ENCODE assay signal across 10 cellular contexts in genomic region chr17:57557793-57558681, GRCh38.
DNase-seq lines count a peak whose midpoint lies in the region; ATAC-seq and TF ChIP-seq lines count a peak whose summit lies in the region.
"Had no signal": no experiment of that assay in that cellular context is flagged by ENCODE, and none has a peak within 500 bp of the region (broad histone marks: within the 10 kb centered on the region; RNA-seq: fewer than 3 reads in every experiment).

No MANE protein-coding gene starts in this region.

- TF ChIP-seq POLR2A in NB4 (IDR thresholded peaks at IDR 0.05; ENCODE audit: extremely low read depth, insufficient read length), result no peak

- H3K4me3 ChIP-seq in NB4 (ENCODE audit: low read depth, low read length) (no peak overlapping the region), mammary epithelial cell (replicated peaks in 1 of 3; ENCODE audit: insufficient read depth in 1 of 3, low read depth in 2 of 3, low read length in 3 of 3) (no peak overlapping the region), neural progenitor cell (no peak overlapping the region)

- H3K9ac ChIP-seq in mammary epithelial cell (ENCODE audit: insufficient read depth, low read length) (no peak overlapping the region), neural progenitor cell (no peak overlapping the region)

- dilution Hi-C loops in mammary epithelial cell (cut with HindIII; ENCODE audit: low sequenced_read_pairs), result no loop called here

- H2AFZ ChIP-seq in mammary epithelial cell (ENCODE audit: low read depth, low read length) (no peak overlapping the region), neural progenitor cell (replicated peaks) (no peak overlapping the region)

- H3K27me3 ChIP-seq in mammary epithelial cell (ENCODE audit: insufficient read depth, low read length) (no peaks in the 10 kb centered on the region), neural progenitor cell (no peaks in the 10 kb centered on the region)
- H3K27me3 ChIP-seq: tibial artery had no signal

- 57% methylated on average over 20 of the region's 22 CpGs for WGBS in mammary epithelial cell (ENCODE audit: low coverage, missing lambda C conversion rate)

- no peak for TF ChIP-seq CTCF in NB4 (IDR thresholded peaks at IDR 0.05; ENCODE audit: low read depth, low read length)
- TF ChIP-seq CTCF in mammary epithelial cell (conservative IDR thresholded peaks at IDR 0.05 in 1 of 2, IDR thresholded peaks at IDR 0.05 in 1 of 2; ENCODE audit: extremely low read depth in 1 of 2, insufficient read depth in 1 of 2, low read depth in 1 of 2, low read length in 2 of 2), result no peak
- TF ChIP-seq CTCF in neural progenitor cell (IDR thresholded peaks at IDR 0.05), result no peak

- H3K4me3 Mint-ChIP-seq in neural progenitor cell, result no peak overlapping the region

- peak overlapping the region; percentile 83 for H3K27ac Mint-ChIP-seq in neural progenitor cell

- peaks cover 23% of the 10 kb centered on the region for H3F3A ChIP-seq in neural progenitor cell (ENCODE audit: low read depth)

- H3K9me3 Mint-ChIP-seq in neural progenitor cell, result no peaks in the 10 kb centered on the region

- H3K79me2 ChIP-seq in mammary epithelial cell (ENCODE audit: insufficient read depth, low read length), result no peaks in the 10 kb centered on the region
- peaks cover 32% of the 10 kb centered on the region for H3K79me2 ChIP-seq in neural progenitor cell (ENCODE audit: low read depth)

- peaks cover 24% of the 10 kb centered on the region for H3K36me3 Mint-ChIP-seq in neural progenitor cell

- H3K27me3 Mint-ChIP-seq in neural progenitor cell (ENCODE audit: insufficient read depth, low read depth), result peaks cover 9% of the 10 kb centered on the region

- intact Hi-C loops in mammary epithelial cell (cut with micrococcal nuclease), result loop anchor here (1.0 kb wide), 1 partner anchor 301 kb away; no protein-coding TSS in a partner anchor

- no TSS peak for BruUV-seq in mammary epithelial cell (replicated peaks; lab: Mats Ljungman, UMichigan)

- H4K20me1 ChIP-seq in mammary epithelial cell (ENCODE audit: insufficient read depth, low read length), result no peaks in the 10 kb centered on the region
- H4K20me1 ChIP-seq in neural progenitor cell (ENCODE audit: low read depth), result peaks cover 55% of the 10 kb centered on the region

- peaks cover 87% of the 10 kb centered on the region for H3K4me1 Mint-ChIP-seq in neural progenitor cell

- ATAC-seq in GM18517 (IDR thresholded peaks at IDR 0.05; ENCODE audit: unreplicated experiment) (no peak), GM21576 (IDR thresholded peaks at IDR 0.05; ENCODE audit: unreplicated experiment) (no peak), HG02981 (IDR thresholded peaks at IDR 0.05; ENCODE audit: unreplicated experiment) (no peak), GM19463 (IDR thresholded peaks at IDR 0.05; ENCODE audit: unreplicated experiment) (no peak)

- H3K27ac ChIP-seq in mammary epithelial cell (ENCODE audit: insufficient read depth, low read depth, low read length), result no peak overlapping the region
- H3K27ac ChIP-seq in neural progenitor cell, result no peak overlapping the region
- H3K27ac ChIP-seq: HL-60, tibial artery had no signal

- H3K4me1 ChIP-seq in mammary epithelial cell (ENCODE audit: insufficient read depth, low read length), result peaks cover 12% of the 10 kb centered on the region
- peaks cover 44% of the 10 kb centered on the region for H3K4me1 ChIP-seq in neural progenitor cell

- H3K4me2 ChIP-seq in mammary epithelial cell (ENCODE audit: insufficient read depth, low read depth, low read length) (peak overlapping the region; percentile 21), neural progenitor cell (no peak overlapping the region)

- no peaks in the 10 kb centered on the region for H3K9me3 ChIP-seq in mammary epithelial cell (replicated peaks; ENCODE audit: insufficient read depth, low read length)
- H3K9me3 ChIP-seq in neural progenitor cell (ENCODE audit: low read depth), result no peaks in the 10 kb centered on the region
- H3K9me3 ChIP-seq: tibial artery had no signal

- H3K36me3 ChIP-seq in mammary epithelial cell (ENCODE audit: insufficient read depth, low read length) (no peaks in the 10 kb centered on the region), neural progenitor cell (no peaks in the 10 kb centered on the region)
- H3K36me3 ChIP-seq: tibial artery had no signal

- CTCF ChIA-PET in mammary epithelial cell (lab: Charles Lee; ENCODE audit: low non-redundant PET), result interaction anchor here (0.6 kb wide), 1 partner anchor 300 kb away, joined by 3 read pairs; no protein-coding TSS in a partner anchor

- in situ Hi-C loops in mammary epithelial cell (cut with MboI; ENCODE audit: low sequenced_read_pairs in 2 of 2), result no loop called here

- DNase-seq in Daoy (ENCODE audit: low read depth) (peak; percentile 58), NB4 (ENCODE audit: low read depth) (peak; percentile 81), mammary epithelial cell (peak; percentile 74), neural progenitor cell (ENCODE audit: low spot score) (no peak)
- DNase-seq: tibial artery had no signal
